In genomic region chr5:133051117-133051546, GRCh38 we compare ENCODE assay signal across 8 cellular contexts. TPM values are rescaled to one million over a fixed set of nuclear protein-coding genes. Genes with fewer than 3 reads are reported as not detected.
DNase-seq lines count a peak whose midpoint lies in the region; TF ChIP-seq lines count a peak whose summit lies in the region.

No MANE protein-coding gene starts in this region.

- H2AK5ac ChIP-seq in neuronal stem cell (ENCODE audit: low read depth, low read length): peak overlapping the region; percentile 83

- no peaks in the 10 kb centered on the region for H3K27me3 ChIP-seq in Peyer's patch
- H3K27me3 ChIP-seq in esophagus (ENCODE audit: control insufficient read depth in 1 of 2, insufficient read depth in 2 of 2, low read length in 2 of 2): no peaks in the 10 kb centered on the region
- H3K27me3 ChIP-seq in neuronal stem cell (ENCODE audit: control insufficient read depth in 3 of 3, insufficient read depth in 3 of 3, low read depth in 1 of 3, low read length in 3 of 3): no peaks in the 10 kb centered on the region

- H3K36me3 ChIP-seq in Peyer's patch (no peaks in the 10 kb centered on the region), esophagus (ENCODE audit: control insufficient read depth in 2 of 2, insufficient read depth in 2 of 2, low read length in 1 of 2) (no peaks in the 10 kb centered on the region), neuronal stem cell (replicated peaks in 1 of 2; ENCODE audit: control insufficient read depth in 2 of 2, insufficient read depth in 2 of 2, low read length in 2 of 2) (peaks cover 0 to 14% of the 10 kb centered on the region in 2 donors)

- peak overlapping the region; percentile 99 for H3K23ac ChIP-seq in neuronal stem cell (ENCODE audit: low read depth, low read length, poor library complexity)

- WGBS in esophagus, 2 donors: 2% methylated on average over 15 of the region's 15 CpGs
- WGBS in neuronal stem cell (ENCODE audit: extremely low coverage in 2 of 2, insufficient read length in 2 of 2, insufficient replicate concordance in 1 of 2), 2 donors: no CpG with 5 or more reads among the region's 15 CpGs

- H2AFZ ChIP-seq in neuronal stem cell (ENCODE audit: low read length): peak overlapping the region; percentile 83

- H3K9me3 ChIP-seq in Peyer's patch (no peaks in the 10 kb centered on the region), esophagus (ENCODE audit: control insufficient read depth in 2 of 2, insufficient read depth in 1 of 2, low read depth in 1 of 2, low read length in 1 of 2) (no peaks in the 10 kb centered on the region), neuronal stem cell (replicated peaks in 1 of 2; ENCODE audit: control insufficient read depth in 2 of 2, insufficient read depth in 1 of 2, low read depth in 1 of 2, low read length in 2 of 2) (no peaks in the 10 kb centered on the region)

- H3K18ac ChIP-seq in neuronal stem cell (ENCODE audit: low read length): peak overlapping the region; percentile 99

- H3K4ac ChIP-seq in neuronal stem cell (ENCODE audit: low read length): peak overlapping the region; percentile 17

- peak overlapping the region; percentile 79 for H3K4me2 ChIP-seq in neuronal stem cell (ENCODE audit: insufficient read depth, low read length, poor library complexity, severe bottlenecking)

- peak overlapping the region; percentile 83 to 94 (median 90) for H3K4me3 ChIP-seq in Peyer's patch
- peak overlapping the region; percentile 94 to 98 for H3K4me3 ChIP-seq in esophagus (ENCODE audit: low read depth in 1 of 2, low read length in 2 of 2)
- peak overlapping the region; percentile 92 to 96 for H3K4me3 ChIP-seq in neuronal stem cell (ENCODE audit: low read length in 2 of 2)

- H3K79me1 ChIP-seq in neuronal stem cell (ENCODE audit: low read depth, low read length): peaks cover 10% of the 10 kb centered on the region

- no peak overlapping the region for H2BK12ac ChIP-seq in neuronal stem cell (ENCODE audit: low read length)

- H3K4me1 ChIP-seq in Peyer's patch (peaks cover 0 to 32% (median 8%) of the 10 kb centered on the region in 4 donors), esophagus (ENCODE audit: control insufficient read depth in 2 of 2, insufficient read depth in 2 of 2, low read length in 1 of 2) (peaks cover 4 to 7% of the 10 kb centered on the region in 2 donors), neuronal stem cell (ENCODE audit: control insufficient read depth in 2 of 2, insufficient read depth in 1 of 2, low read depth in 1 of 2, low read length in 2 of 2) (peaks cover 0 to 8% of the 10 kb centered on the region in 2 donors)

- peak; percentile 23 for DNase-seq in NK-92 treated with Interleukin-12 subunit alpha and Interleukin-12 subunit beta, amount 100 ng/mL, for 24 hours (lab: John Stamatoyannopoulos, UW)
- DNase-seq in NK-92 (lab: John Stamatoyannopoulos, UW; ENCODE audit: unreplicated experiment) (no peak), Peyer's patch (no peak), neuronal stem cell (ENCODE audit: low spot score) (no peak), SK-N-DZ (ENCODE audit: low spot score) (no peak), A172 (ENCODE audit: low spot score) (no peak), DMS79 treated with DMSO at 0.1 percent for 48 hours (lab: John Stamatoyannopoulos, UW) (no peak)

- H2BK15ac ChIP-seq in neuronal stem cell (ENCODE audit: low read length): no peak overlapping the region

- H2BK5ac ChIP-seq in neuronal stem cell (ENCODE audit: low read length): peak overlapping the region; percentile 97

- peak overlapping the region; percentile 98 for H3K9ac ChIP-seq in neuronal stem cell (ENCODE audit: low read depth, low read length, poor library complexity)

- peak overlapping the region; percentile 63 for H3K14ac ChIP-seq in neuronal stem cell (ENCODE audit: low read length)

- no peak for TF ChIP-seq POLR2A in Peyer's patch (IDR thresholded peaks at IDR 0.05)

- peak in 1 of 6 experiments; percentile 2 for TF ChIP-seq CTCF in Peyer's patch (IDR thresholded peaks at IDR 0.05)

- peak overlapping the region; percentile 93 to 99 (median 96) for H3K27ac ChIP-seq in Peyer's patch
- H3K27ac ChIP-seq in esophagus (ENCODE audit: low read depth in 2 of 2, low read length in 1 of 2): peak overlapping the region; percentile 99 to 100
- H3K27ac ChIP-seq in neuronal stem cell (replicated peaks; ENCODE audit: low read length): peak overlapping the region; percentile 100

- H2BK120ac ChIP-seq in neuronal stem cell (ENCODE audit: low read depth, low read length): peak overlapping the region; percentile 4

- peak overlapping the region; percentile 81 for H4K91ac ChIP-seq in neuronal stem cell (ENCODE audit: low read depth, low read length, poor library complexity)

- H4K8ac ChIP-seq in neuronal stem cell (ENCODE audit: low read depth, low read length): peak overlapping the region; percentile 89

RNA-seq across cellular contexts. Expression of gene HSPA4, which starts 0.7 kb away (rescaled TPM):
- total RNA-seq in Peyer's patch: 10 to 100 TPM; 18.0 to 78.4 (median 41.4) TPM
- polyA plus RNA-seq in esophagus: 100 to 1,000 TPM in 1 of 2 donors, 10 to 100 TPM in 1; 60.6 to 103 TPM
- 102 TPM for polyA plus RNA-seq in neuronal stem cell (2013, experiment 1 of 2)
- polyA plus RNA-seq in neuronal stem cell (2013, experiment 2 of 2): 103 TPM
- polyA plus RNA-seq in SK-N-DZ (2014; cell fraction: cytosol; rRNA removed): 74.6 and 87.7 TPM in 2 replicates
- polyA plus RNA-seq in SK-N-DZ (2014; cell fraction: nucleus; rRNA removed): 42.2 and 45.8 TPM in 2 replicates
- 227 and 236 TPM in 2 replicates for total RNA-seq in A172 (2014; rRNA removed; shearing (Covaris generic))

RNA-seq across cellular contexts. Expression of gene ZCCHC10, which starts 24.8 kb away (rescaled TPM):
- 10 to 100 TPM in 3 of 4 donors, 1 to 10 TPM in 1; 8.3 to 22.0 (median 21.7) TPM for total RNA-seq in Peyer's patch
- polyA plus RNA-seq in esophagus: 10 to 100 TPM; 22.0 to 23.4 TPM
- 47.8 TPM for polyA plus RNA-seq in neuronal stem cell (2013, experiment 1 of 2)
- 50.9 TPM for polyA plus RNA-seq in neuronal stem cell (2013, experiment 2 of 2)
- 42.8 and 49.1 TPM in 2 replicates for polyA plus RNA-seq in SK-N-DZ (2014; cell fraction: cytosol; rRNA removed)
- polyA plus RNA-seq in SK-N-DZ (2014; cell fraction: nucleus; rRNA removed): 18.9 and 31.0 TPM in 2 replicates
- total RNA-seq in A172 (2014; rRNA removed; shearing (Covaris generic)): 35.3 and 43.4 TPM in 2 replicates
